ENCODE assay signal across 8 cellular contexts in genomic region chrX:1205681-1206611, GRCh38. TPM values are rescaled to one million over a fixed set of nuclear protein-coding genes. Genes with fewer than 3 reads are reported as not detected.
A peak's percentile ranks its signal among the peaks of the same experiment; 100 is the strongest.
DNase-seq lines count a peak whose midpoint lies in the region; ATAC-seq and TF ChIP-seq lines count a peak whose summit lies in the region.

No MANE protein-coding gene starts in this region.

- peak overlapping the region; percentile 43 for H3K4me3 ChIP-seq in MG63
- peak overlapping the region; percentile 53 to 58 for H3K4me3 ChIP-seq in ascending aorta
- peak overlapping the region; percentile 60 for H3K4me3 ChIP-seq in right cardiac atrium (ENCODE audit: low read length)

- H3K27ac ChIP-seq in ascending aorta: no peak overlapping the region
- H3K27ac ChIP-seq in right cardiac atrium (ENCODE audit: low read length): no peak overlapping the region

- intact Hi-C loops in ascending aorta (cut with DNase I) (no loop called here), right cardiac atrium (cut with DNase I) (no loop called here)

- H3K4me1 ChIP-seq in ascending aorta (peaks cover 7 to 8% of the 10 kb centered on the region in 2 donors), right cardiac atrium (ENCODE audit: control insufficient read depth, insufficient read depth, low read length) (no peaks in the 10 kb centered on the region)

- H3K36me3 ChIP-seq in MG63 (no peaks in the 10 kb centered on the region), ascending aorta (no peaks in the 10 kb centered on the region)

- DNase-seq in ELF-1 (ENCODE audit: low read depth, low spot score): peak; percentile 90
- DNase-seq in MG63: peak; percentile 30
- peak in 1 of 2 donors; percentile 64 for DNase-seq in ascending aorta (ENCODE audit: low spot score in 2 of 2)
- no peak for DNase-seq in right cardiac atrium
- peak; percentile 47 for DNase-seq in renal cortical epithelial cell (ENCODE audit: low read depth)
- DNase-seq in NCI-H345 (lab: John Stamatoyannopoulos, UW): no peak
- no peak for DNase-seq in NCI-H1417 treated with DMSO at 0.1 percent for 48 hours (lab: John Stamatoyannopoulos, UW)

- H3K27me3 ChIP-seq in MG63 (no peaks in the 10 kb centered on the region; the same call in 1 of the 2 replicates), ascending aorta (no peaks in the 10 kb centered on the region), right cardiac atrium (ENCODE audit: control insufficient read depth, insufficient read depth) (no peaks in the 10 kb centered on the region)

- H3K9me3 ChIP-seq in MG63 (no peaks in the 10 kb centered on the region), ascending aorta (no peaks in the 10 kb centered on the region), right cardiac atrium (ENCODE audit: control insufficient read depth, low read length) (no peaks in the 10 kb centered on the region)

- no peak for TF ChIP-seq CTCF in ascending aorta (IDR thresholded peaks at IDR 0.05)

- ATAC-seq in right cardiac atrium (peak; percentile 77 to 80), HG03045 (IDR thresholded peaks at IDR 0.05; ENCODE audit: unreplicated experiment) (no peak)

- 2% methylated on average over 33 of the region's 33 CpGs for WGBS in right cardiac atrium

RNA-seq across cellular contexts. Expression of gene CRLF2, which starts 6.5 kb away (rescaled TPM):
- 0.59 and 1.7 TPM in 2 replicates for total RNA-seq in MG63 (2014; rRNA removed; shearing (Covaris generic); ENCODE audit: low replicate concordance)
- 1.1 TPM for total RNA-seq in ascending aorta
- total RNA-seq in right cardiac atrium: not detected
- polyA plus RNA-seq in right cardiac atrium: not detected
- total RNA-seq in renal cortical epithelial cell: not detected in 2 replicates

Comparison
In these comparisons a context has a peak if more than half of its experiments do, and no peak if none do; other contexts are left out.
1. DNase-seq: peak in ELF-1 (single experiment), MG63 (single experiment) and renal cortical epithelial cell (single experiment); none in right cardiac atrium (0 of 3), NCI-H345 (single experiment) and NCI-H1417 treated with DMSO at 0.1 percent for 48 hours (single experiment).
2. Peak in every context shown above with its lines, with median percentiles within 50 percentile points of each other: H3K4me3 ChIP-seq.